9 cellular contexts compared by ENCODE assay signal in the genomic region with DNA sequence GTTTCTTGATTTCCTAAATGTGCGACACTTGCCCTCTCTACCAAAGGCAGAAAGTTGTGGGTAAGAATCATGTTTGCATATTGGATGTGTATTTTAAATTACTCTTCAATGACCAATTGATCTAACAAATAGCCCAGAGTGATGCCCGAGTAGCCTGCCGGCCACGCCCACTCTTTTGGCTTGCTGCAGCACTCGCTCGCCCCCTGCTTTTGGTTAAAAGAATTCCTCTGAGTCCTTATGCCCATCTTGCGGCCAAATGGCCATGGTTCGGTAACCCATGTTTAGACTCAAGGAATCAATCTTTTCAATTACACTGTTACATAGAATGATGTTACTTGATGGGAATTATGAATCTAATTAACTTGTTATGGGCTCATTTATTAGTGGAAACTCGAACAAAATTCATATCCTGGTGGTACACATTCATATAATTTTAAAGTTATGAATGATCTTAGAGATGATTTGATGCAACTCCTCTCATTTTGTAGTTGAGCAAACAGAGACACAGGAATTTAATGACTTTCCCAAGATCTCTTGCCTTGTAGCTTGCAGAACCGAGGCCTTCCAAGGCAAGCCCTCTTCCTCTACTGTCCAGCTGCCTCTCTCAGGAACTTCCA. TPM values are rescaled to one million over a fixed set of nuclear protein-coding genes. Genes with fewer than 3 reads are reported as not detected.
A peak's percentile ranks its signal among the peaks of the same experiment; 100 is the strongest.
DNase-seq lines count a peak whose midpoint lies in the region; ATAC-seq and TF ChIP-seq lines count a peak whose summit lies in the region.
"Had no signal": no experiment of that assay in that cellular context is flagged by ENCODE, and none has a peak within 500 bp of the region (broad histone marks: within the 10 kb centered on the region; RNA-seq: fewer than 3 reads in every experiment).

No MANE protein-coding gene starts in this region.

- intact Hi-C loops in activated B cell treated with CpG ODN at 0.5 μM for 24 hours (cut with micrococcal nuclease) (loop anchor here (1.0 to 10.0 kb wide), 5 partner anchors 103 to 808 kb away; no protein-coding TSS in a partner anchor), left cardiac atrium (cut with DNase I) (no loop called here), stomach (cut with DNase I; ENCODE audit: low total_unique reads) (no loop called here)

- H3K4me1 ChIP-seq in stomach, result no peaks in the 10 kb centered on the region

- no peaks in the 10 kb centered on the region for H3K36me3 Mint-ChIP-seq in activated B cell treated with CpG ODN at 0.5 μM for 24 hours (ENCODE audit: low read depth)
- H3K36me3 Mint-ChIP-seq: CD8-positive, alpha-beta T cell had no signal

- no peaks in the 10 kb centered on the region for H3K9me3 Mint-ChIP-seq in activated B cell treated with CpG ODN at 0.5 μM for 24 hours
- H3K9me3 Mint-ChIP-seq: CD8-positive, alpha-beta T cell had no signal

- H3K27me3 Mint-ChIP-seq in activated B cell treated with CpG ODN at 0.5 μM for 24 hours, result no peaks in the 10 kb centered on the region

- CTCF ChIA-PET in activated B cell treated with CpG ODN at 0.5 μM for 24 hours (lab: Charles Lee), result interaction anchor here (0.8 to 2.5 kb wide), 2 partner anchors 483 to 484 kb away, joined by 3 to 8 read pairs; no protein-coding TSS in a partner anchor

- 57 to 77% (median 64%) methylated on average over 9 to 10 of the region's 10 CpGs for WGBS in stomach, 5 donors

- H3K27ac Mint-ChIP-seq in activated B cell treated with CpG ODN at 0.5 μM for 24 hours, result no peak overlapping the region
- H3K27ac Mint-ChIP-seq: CD8-positive, alpha-beta T cell had no signal

- DNase-seq in NK-92 treated with Interleukin-12 subunit alpha and Interleukin-12 subunit beta, amount 100 ng/mL, for 24 hours (lab: John Stamatoyannopoulos, UW), result peak; percentile 9
- DNase-seq in NK-92 (lab: John Stamatoyannopoulos, UW; ENCODE audit: unreplicated experiment) (no peak), activated B cell treated with CpG ODN at 0.5 μM for 24 hours (peak; percentile 37), left cardiac atrium (peak; percentile 35), stomach (peak; percentile 67), middle frontal gyrus (ENCODE audit: extremely low spot score, low spot score) (no peak)

- ATAC-seq in GM21423 (IDR thresholded peaks at IDR 0.05; ENCODE audit: unreplicated experiment), result peak; percentile 95
- peak; percentile 88 for ATAC-seq in HG03558 (IDR thresholded peaks at IDR 0.05; ENCODE audit: extremely low read depth, unreplicated experiment)
- ATAC-seq in activated B cell treated with CpG ODN at 0.5 μM for 24 hours (ENCODE audit: low read depth), result peak; percentile 70
- ATAC-seq in left cardiac atrium, result no peak
- ATAC-seq: CD8-positive, alpha-beta T cell had no signal

- TF ChIP-seq CTCF in activated B cell treated with CpG ODN at 0.5 μM for 24 hours (IDR thresholded peaks at IDR 0.05) (peak; percentile 47), stomach (IDR thresholded peaks at IDR 0.05) (peak in 5 of 7 experiments; percentile 31 to 54 (median 41))

- no peak overlapping the region for H3K4me3 ChIP-seq in stomach

- no peak overlapping the region for H3K4me3 Mint-ChIP-seq in activated B cell treated with CpG ODN at 0.5 μM for 24 hours
- H3K4me3 Mint-ChIP-seq: CD8-positive, alpha-beta T cell had no signal

- no peak for TF ChIP-seq POLR2A in stomach (IDR thresholded peaks at IDR 0.05)

- no peaks in the 10 kb centered on the region for H3K9me3 ChIP-seq in stomach

- H3K27me3 ChIP-seq in stomach, result no peaks in the 10 kb centered on the region

- POLR2A ChIA-PET in activated B cell treated with CpG ODN at 0.5 μM for 24 hours (lab: Charles Lee), result no interaction called here

- no peak overlapping the region for H3K27ac ChIP-seq in stomach

- peaks cover 0 to 18% (median 8%) of the 10 kb centered on the region in 4 donors for H3K36me3 ChIP-seq in stomach

- no peak for TF ChIP-seq EP300 in stomach (IDR thresholded peaks at IDR 0.05)

- no peaks in the 10 kb centered on the region for H3K4me1 Mint-ChIP-seq in activated B cell treated with CpG ODN at 0.5 μM for 24 hours

RNA-seq across cellular contexts. Expression of a gene that starts 36.5 kb away (rescaled TPM):
- not detected in 2 replicates for total RNA-seq in activated B cell treated with CpG ODN at 0.5 μM for 24 hours
- 10 to 100 TPM; 50.6 to 53.4 TPM for total RNA-seq in left cardiac atrium
- total RNA-seq in stomach, result 10 to 100 TPM; 10.5 to 57.5 (median 22.3) TPM
- 10 to 100 TPM in 2 of 3 donors, 1 to 10 TPM in 1; 6.9 to 19.9 (median 19.0) TPM for polyA plus RNA-seq in stomach
- total RNA-seq: CD8-positive, alpha-beta T cell had no signal

Comparison
In these comparisons a context has a peak if more than half of its experiments do, and no peak if none do; other contexts are left out.
1. DNase-seq: peak in NK-92 treated with Interleukin-12 subunit alpha and Interleukin-12 subunit beta, amount 100 ng/mL, for 24 hours (single experiment), activated B cell treated with CpG ODN at 0.5 μM for 24 hours (single experiment), left cardiac atrium (single experiment) and stomach (single experiment); none in NK-92 (single experiment) and middle frontal gyrus (single experiment).
2. ATAC-seq: peak in GM21423 (single experiment), HG03558 (single experiment) and activated B cell treated with CpG ODN at 0.5 μM for 24 hours (single experiment); none in left cardiac atrium (0 of 2).
3. RNA of a gene that starts 36.5 kb away (total RNA-seq): 50.6 to 53.4 TPM in left cardiac atrium and 10.5 to 57.5 TPM in stomach; not detected in activated B cell treated with CpG ODN at 0.5 μM for 24 hours; every median in the first group is over 10 times any median in the second.